ENCODE assay signal across 27 cellular contexts in the genomic region with DNA sequence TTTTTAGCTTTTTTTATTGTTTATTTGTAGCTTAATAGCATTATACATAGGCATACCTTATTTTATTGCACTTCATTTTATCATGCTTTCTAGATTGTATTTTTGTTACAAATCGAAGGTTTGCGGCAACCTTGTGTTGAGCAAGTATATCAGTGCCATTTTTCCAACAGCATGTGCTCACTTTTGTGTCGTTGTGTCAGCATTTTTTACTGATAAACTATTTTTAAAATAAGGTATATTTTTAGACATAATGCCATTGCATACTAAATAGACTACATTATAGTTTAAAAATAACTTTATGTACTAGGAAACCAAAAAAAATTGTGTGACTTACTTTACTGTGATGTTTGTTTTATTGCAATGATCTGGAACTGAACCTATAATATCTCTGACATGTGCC.
"Had no signal": no experiment of that assay in that cellular context is flagged by ENCODE, and none has a peak within 500 bp of the region (broad histone marks: within the 10 kb centered on the region; RNA-seq: fewer than 3 reads in every experiment).

No MANE protein-coding gene starts in this region.

- H3K9ac ChIP-seq: neural progenitor cell, parathyroid adenoma had no signal

- ATAC-seq: natural killer cell; psoas muscle; right cardiac atrium; right lobe of liver; stimulated activated effector memory CD8-positive, alpha-beta T cell treated with anti-CD3 and anti-CD28 coated beads, Interleukin-12 subunit alpha, Interleukin-12 subunit beta, amount 100 ng/mL, for 72 hours; stimulated activated naive B cell treated with anti-CD40 and anti-IgM and Interleukin-4, amounts not matched to agents 10 μg/mL and 1 μg/mL and 100 μg/mL, for 72 hours had no signal

- H3K27ac ChIP-seq: neural progenitor cell, ovary, parathyroid adenoma, psoas muscle, right lobe of liver, sigmoid colon, stomach, thoracic aorta, thyroid gland, tibial nerve, upper lobe of left lung had no signal

- H3K27me3 Mint-ChIP-seq: progenitor cell of endocrine pancreas; stimulated activated naive B cell treated with anti-CD40 and anti-IgM and Interleukin-4, amounts not matched to agents 10 μg/mL and 1 μg/mL and 100 μg/mL, for 72 hours; stimulated activated naive CD8-positive, alpha-beta T cell treated with anti-CD3 and anti-CD28 coated beads, Interleukin-15, Interleukin-2, amounts not matched to agents 100 ng/mL and 50 ng/mL, for 24 hours had no signal

- H3K4me3 Mint-ChIP-seq: natural killer cell; nephron; neural progenitor cell; stimulated activated effector memory CD8-positive, alpha-beta T cell treated with anti-CD3 and anti-CD28 coated beads, Interleukin-12 subunit alpha, Interleukin-12 subunit beta, amount 100 ng/mL, for 72 hours; stimulated activated naive B cell treated with anti-CD40 and anti-IgM and Interleukin-4, amounts not matched to agents 10 μg/mL and 1 μg/mL and 100 μg/mL, for 72 hours; stimulated activated naive CD8-positive, alpha-beta T cell treated with anti-CD3 and anti-CD28 coated beads, Interleukin-15, Interleukin-2, amounts not matched to agents 100 ng/mL and 50 ng/mL, for 24 hours had no signal

- H3K79me2 ChIP-seq: parathyroid adenoma had no signal

- H3K27ac Mint-ChIP-seq: natural killer cell; nephron; neural progenitor cell; progenitor cell of endocrine pancreas; stimulated activated effector memory CD8-positive, alpha-beta T cell treated with anti-CD3 and anti-CD28 coated beads, Interleukin-12 subunit alpha, Interleukin-12 subunit beta, amount 100 ng/mL, for 72 hours; stimulated activated naive B cell treated with anti-CD40 and anti-IgM and Interleukin-4, amounts not matched to agents 10 μg/mL and 1 μg/mL and 100 μg/mL, for 72 hours; stimulated activated naive CD8-positive, alpha-beta T cell treated with anti-CD3 and anti-CD28 coated beads, Interleukin-15, Interleukin-2, amounts not matched to agents 100 ng/mL and 50 ng/mL, for 24 hours had no signal

- H3K4me2 ChIP-seq: neural progenitor cell had no signal

- H3K36me3 ChIP-seq: neural progenitor cell, ovary, right lobe of liver, sigmoid colon, stomach, thoracic aorta, thyroid gland, tibial nerve, upper lobe of left lung had no signal

- H3K4me3 ChIP-seq: neural progenitor cell, ovary, psoas muscle, right lobe of liver, sigmoid colon, stomach, thoracic aorta, thyroid gland, tibial nerve, upper lobe of left lung had no signal

- H3K4me1 ChIP-seq: neural progenitor cell, psoas muscle, right lobe of liver, sigmoid colon, thyroid gland, tibial nerve had no signal

- H3K36me3 Mint-ChIP-seq: neural progenitor cell had no signal

- H3K9me3 ChIP-seq: ovary, right lobe of liver, thyroid gland had no signal

- H2AFZ ChIP-seq: neural progenitor cell, parathyroid adenoma had no signal

- H3K4me1 Mint-ChIP-seq: nephron had no signal

- H3K27me3 ChIP-seq: neural progenitor cell, ovary, right lobe of liver, sigmoid colon, stomach, thyroid gland, tibial nerve, upper lobe of left lung had no signal

- DNase-seq: natural killer cell; occipital lobe; ovary; posterior cingulate gyrus; psoas muscle; right cardiac atrium; right lobe of liver; sigmoid colon; small intestine; stimulated activated CD4-positive, alpha-beta T cell treated with anti-CD3 and anti-CD28 coated beads, Interleukin-15, amount 100 ng/mL, for 24 hours; stimulated activated CD4-positive, alpha-beta T cell treated with anti-CD3 and anti-CD28 coated beads, Interleukin-2, amount 100 ng/mL, for 24 hours; stimulated activated CD4-positive, alpha-beta T cell treated with anti-CD3 and anti-CD28 coated beads, Interleukin-2, amount 100 ng/mL, for 48 hours; stimulated activated CD4-positive, alpha-beta T cell treated with anti-CD3 and anti-CD28 coated beads, Interleukin-4, amount 100 ng/mL, for 24 hours; stimulated activated naive B cell treated with anti-CD40 and anti-IgM and Interleukin-4, amounts not matched to agents 10 μg/mL and 1 μg/mL and 100 μg/mL, for 72 hours; stimulated activated naive CD4-positive, alpha-beta T cell treated with Interleukin-2 at 50 U/mL for 16 hours; stomach; thyroid gland; trophoblast cell had no signal
